In the genomic region with DNA sequence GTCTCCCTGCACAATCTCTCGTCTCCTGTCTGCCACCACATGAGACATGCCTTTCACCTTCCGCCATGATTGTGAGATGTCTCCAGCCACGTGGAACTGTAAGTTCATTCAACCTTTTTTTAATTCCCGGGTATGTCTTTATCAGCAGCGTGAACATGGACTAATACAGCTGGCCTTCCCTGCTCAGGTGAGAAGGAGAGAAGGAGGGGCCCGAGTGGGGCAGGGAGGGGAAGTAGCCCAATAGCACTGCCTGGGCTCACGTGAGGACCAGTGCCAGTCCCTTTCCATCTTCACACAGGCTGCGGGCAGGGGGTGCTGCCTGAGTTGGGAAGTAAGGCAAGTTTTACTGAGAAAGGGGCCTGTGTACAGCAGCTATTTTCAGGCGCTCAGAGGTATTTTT, we compare ENCODE assay signal across 9 cellular contexts.
"Had no signal": no experiment of that assay in that cellular context is flagged by ENCODE, and none has a peak within 500 bp of the region (broad histone marks: within the 10 kb centered on the region; RNA-seq: fewer than 3 reads in every experiment).

No MANE protein-coding gene starts in this region.

- H3K9me3 ChIP-seq: HAP-1 had no signal

- H3K27ac ChIP-seq: GM23248 had no signal

- H3K36me3 ChIP-seq: HAP-1 had no signal

- H3K4me3 ChIP-seq: GM23248, HAP-1, K562 had no signal

- DNase-seq: GM23248, GOT3, H7, HFFc6, IMR-90, KG1 had no signal

- H3K4me1 ChIP-seq: HAP-1 had no signal

- H3K9ac ChIP-seq: GM23248 had no signal

- H2AFZ ChIP-seq: GM23248 had no signal

- ATAC-seq: HCT116, K562 had no signal
